In the genomic region with DNA sequence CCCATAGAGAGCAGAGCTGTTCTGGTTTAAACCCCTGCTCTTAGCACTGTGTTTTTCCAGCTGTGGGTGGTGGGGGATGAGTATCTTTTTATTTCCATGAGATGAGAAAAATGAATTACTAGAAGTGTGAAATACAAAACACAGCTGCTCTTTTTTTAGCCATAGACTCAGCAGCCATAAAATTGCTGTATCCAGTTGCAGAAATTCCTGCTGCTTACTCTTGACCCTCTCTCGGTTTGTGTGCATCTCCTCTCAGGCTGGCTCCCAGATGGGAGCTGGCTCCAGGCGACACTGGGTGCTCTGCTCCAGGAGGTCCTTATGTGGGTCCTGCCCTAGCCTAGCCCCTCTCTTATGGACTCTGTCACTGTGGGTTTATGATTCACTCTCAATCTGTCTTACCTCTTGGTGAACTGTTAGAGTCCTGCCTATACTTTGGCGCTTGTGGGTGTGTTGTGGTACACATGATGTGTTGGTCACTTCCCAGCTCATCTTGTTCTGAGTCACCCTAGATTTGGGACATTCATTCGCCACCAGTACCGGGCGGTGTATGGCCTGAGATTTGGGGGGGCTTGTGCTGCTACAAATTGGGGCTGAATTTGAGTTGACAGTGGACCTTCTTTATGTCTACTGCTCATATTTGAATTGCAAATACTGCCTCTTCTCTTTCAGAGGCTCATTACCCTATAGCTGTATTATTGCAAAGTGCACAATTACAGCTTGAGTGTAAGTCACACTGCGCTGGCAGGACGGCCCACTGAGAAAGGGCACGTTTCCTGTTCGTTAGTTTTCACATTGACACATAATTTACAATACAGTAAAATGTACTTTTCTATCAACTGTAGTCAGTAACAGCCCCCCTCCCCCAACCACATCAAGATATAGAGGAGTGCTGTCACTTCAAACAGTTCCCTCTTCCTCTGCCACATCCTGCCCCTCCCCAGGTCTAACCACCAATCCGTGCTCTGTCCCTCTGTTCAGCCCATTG, we compare ENCODE assay signal across 8 cellular contexts. TPM values are rescaled to one million over a fixed set of nuclear protein-coding genes. Genes with fewer than 3 reads are reported as not detected.
DNase-seq lines count a peak whose midpoint lies in the region; ATAC-seq and TF ChIP-seq lines count a peak whose summit lies in the region.

No MANE protein-coding gene starts in this region.

- H3K4me1 Mint-ChIP-seq in T-cell (peaks cover 54 to 59% (median 58%) of the 10 kb centered on the region in 3 donors), nephron progenitor cell (peaks cover 56% of the 10 kb centered on the region)

- TF ChIP-seq CTCF in DND-41 (IDR thresholded peaks at IDR 0.05; ENCODE audit: borderline replicate concordance, extremely low read depth, low read length, poor library complexity, severe bottlenecking) = no peak
- no peak for TF ChIP-seq CTCF in nephron progenitor cell (IDR thresholded peaks at IDR 0.05)
- TF ChIP-seq CTCF in foreskin keratinocyte (conservative IDR thresholded peaks at IDR 0.05) = no peak

- H3K27ac ChIP-seq in DND-41 (ENCODE audit: low read length) = peak overlapping the region; percentile 88
- H3K27ac ChIP-seq in foreskin keratinocyte = no peak overlapping the region

- peak overlapping the region; percentile 41 for H3K4me2 ChIP-seq in DND-41 (ENCODE audit: insufficient read depth, low read length)

- H3K4me1 ChIP-seq in DND-41 (ENCODE audit: insufficient read depth, low read length) (peaks cover 38% of the 10 kb centered on the region), foreskin keratinocyte (no peaks in the 10 kb centered on the region)

- peaks cover 4% of the 10 kb centered on the region; the same call in 1 of the 2 replicates for H4K20me1 ChIP-seq in DND-41 (ENCODE audit: insufficient read depth, low read length)

- DNase-seq in DND-41 = peak; percentile 91
- peak; percentile 49 to 90 (median 79) for DNase-seq in T-cell
- peak; percentile 21 for DNase-seq in activated naive CD8-positive, alpha-beta T cell treated with anti-CD3 and anti-CD28 coated beads, Interleukin-2, amount 50 U/mL, for 16 hours (ENCODE audit: low read depth, low spot score)
- DNase-seq in nephron progenitor cell = no peak
- no peak for DNase-seq in foreskin keratinocyte
- no peak for DNase-seq in cortex of kidney (lab: John Stamatoyannopoulos, UW)
- no peak for DNase-seq in globus pallidus (ENCODE audit: low spot score)

- H3K27ac Mint-ChIP-seq in T-cell (peak overlapping the region; percentile 82 to 87), nephron progenitor cell (peak overlapping the region; percentile 81)

- peak overlapping the region in 1 of 2 experiments; percentile 3; a peak in 1 of 4 replicates for H3K4me3 ChIP-seq in DND-41 (ENCODE audit: low read depth in 1 of 2, low read length in 2 of 2)

- H3K9me3 Mint-ChIP-seq in T-cell (no peaks in the 10 kb centered on the region), nephron progenitor cell (no peaks in the 10 kb centered on the region)

- peak overlapping the region; percentile 39 for H3K9ac ChIP-seq in DND-41 (ENCODE audit: low read depth, low read length)

- no peaks in the 10 kb centered on the region for H3K79me2 ChIP-seq in DND-41 (ENCODE audit: insufficient read depth, low read length)

- no peaks in the 10 kb centered on the region for H3K9me3 ChIP-seq in DND-41 (ENCODE audit: insufficient read depth, low read length, severe bottlenecking)

- H3K36me3 ChIP-seq in DND-41 (ENCODE audit: insufficient read depth, low read length) = peaks cover 54% of the 10 kb centered on the region

- H3K4me3 Mint-ChIP-seq in T-cell (peak overlapping the region; percentile 59 to 73 (median 65)), nephron progenitor cell (no peak overlapping the region)

- H3K36me3 Mint-ChIP-seq in T-cell (peaks cover 22% of the 10 kb centered on the region), nephron progenitor cell (ENCODE audit: low read depth) (peaks cover 30% of the 10 kb centered on the region)

- H3K27me3 Mint-ChIP-seq in T-cell (no peaks in the 10 kb centered on the region), nephron progenitor cell (ENCODE audit: low read depth, poor library complexity) (no peaks in the 10 kb centered on the region)

- no peaks in the 10 kb centered on the region for H3K27me3 ChIP-seq in DND-41 (ENCODE audit: insufficient read depth, low read length, poor library complexity)
- H3K27me3 ChIP-seq in foreskin keratinocyte = no peaks in the 10 kb centered on the region

- CTCF ChIA-PET in T-cell (lab: Charles Lee) = interaction anchor here in 1 of 2 donors (1.0 kb wide), 1 partner anchor 8 kb away, joined by 3 read pairs; no protein-coding TSS in a partner anchor

- no peak overlapping the region for H2AFZ ChIP-seq in DND-41 (ENCODE audit: low read depth, low read length)

- peak; percentile 99 for ATAC-seq in DND-41 (ENCODE audit: insufficient read depth, low read depth)
- peak; percentile 56 for ATAC-seq in HG02588 (IDR thresholded peaks at IDR 0.05; ENCODE audit: unreplicated experiment)
- peak; percentile 98 for ATAC-seq in T-cell (replicated peaks in 1 of 4)
- no peak for ATAC-seq in foreskin keratinocyte

- POLR2A ChIA-PET in T-cell (lab: Charles Lee) = no interaction called here

RNA-seq across cellular contexts. Expression of gene MSANTD1, which starts 46.9 kb away (rescaled TPM):
- 1 to 10 TPM in 4 of 5 donors, under 1 TPM in 1; 0.60 to 2.5 (median 1.6) TPM for total RNA-seq in T-cell
- 0.07 TPM in 2 replicates for total RNA-seq in foreskin keratinocyte
- 0.02 and 0.04 TPM in 2 replicates for polyA plus RNA-seq in foreskin keratinocyte

Comparison
In these comparisons a context has a peak if more than half of its experiments do, and no peak if none do; other contexts are left out.
1. DNase-seq: peak in DND-41 (single experiment), T-cell (34 of 34) and activated naive CD8-positive, alpha-beta T cell treated with anti-CD3 and anti-CD28 coated beads, Interleukin-2, amount 50 U/mL, for 16 hours (single experiment); none in nephron progenitor cell (single experiment), foreskin keratinocyte (0 of 2), cortex of kidney (single experiment) and globus pallidus (single experiment).